ENCODE assay signal across 20 cellular contexts in genomic region chr12:49658276-49658675, GRCh38. TPM values are rescaled to one million over a fixed set of nuclear protein-coding genes. Genes with fewer than 3 reads are reported as not detected.
DNase-seq lines count a peak whose midpoint lies in the region; ATAC-seq, FAIRE-seq and TF ChIP-seq lines count a peak whose summit lies in the region.
"Had no signal": no experiment of that assay in that cellular context is flagged by ENCODE, and none has a peak within 500 bp of the region (broad histone marks: within the 10 kb centered on the region; RNA-seq: fewer than 3 reads in every experiment).

No MANE protein-coding gene starts in this region.

- H3K27ac Mint-ChIP-seq in activated CD4-positive, alpha-beta T cell treated with anti-CD3 and anti-CD28 coated beads for 36 hours, result peak overlapping the region; percentile 16
- peak overlapping the region; percentile 82 for H3K27ac Mint-ChIP-seq in CD4-positive, alpha-beta T cell
- peak overlapping the region; percentile 65 to 84 for H3K27ac Mint-ChIP-seq in effector memory CD8-positive, alpha-beta T cell
- H3K27ac Mint-ChIP-seq in nephron progenitor cell, result peak overlapping the region; percentile 91

- TF ChIP-seq CTCF in CD4-positive, alpha-beta T cell (IDR thresholded peaks at IDR 0.05), result no peak
- TF ChIP-seq CTCF in nephron progenitor cell (IDR thresholded peaks at IDR 0.05), result no peak

- no peak overlapping the region for H3K4me3 Mint-ChIP-seq in activated CD4-positive, alpha-beta T cell treated with anti-CD3 and anti-CD28 coated beads for 36 hours
- no peak overlapping the region for H3K4me3 Mint-ChIP-seq in CD4-positive, alpha-beta T cell
- no peak overlapping the region for H3K4me3 Mint-ChIP-seq in effector memory CD8-positive, alpha-beta T cell
- H3K4me3 Mint-ChIP-seq in nephron progenitor cell, result no peak overlapping the region

- POLR2A ChIA-PET in activated CD4-positive, alpha-beta T cell treated with anti-CD3 and anti-CD28 coated beads for 36 hours (lab: Charles Lee), result no interaction called here
- POLR2A ChIA-PET in CD4-positive, alpha-beta T cell (lab: Charles Lee), result interaction anchor here (1.3 kb wide), 1 partner anchor 45 kb away, joined by 3 read pairs; no protein-coding TSS in a partner anchor

- H3K27me3 ChIP-seq in CD4-positive, alpha-beta T cell (ENCODE audit: control insufficient read depth, insufficient read depth, low read length), result no peaks in the 10 kb centered on the region

- no peak for TF ChIP-seq POLR2A in H54 (IDR thresholded peaks at IDR 0.05; ENCODE audit: low read depth, low read length)

- no peak for DNase-seq in activated CD4-positive, alpha-beta T cell treated with anti-CD3 and anti-CD28 coated beads for 36 hours
- DNase-seq in activated CD4-positive, alpha-beta T cell treated with anti-CD3 and anti-CD28 coated beads for 1 hour, result no peak
- DNase-seq in CD4-positive, alpha-beta T cell, result no peak
- no peak for DNase-seq in effector memory CD8-positive, alpha-beta T cell
- no peak for DNase-seq in nephron progenitor cell
- DNase-seq in H54 (ENCODE audit: insufficient read length, low spot score), result no peak
- no peak for DNase-seq in NCI-H69 (lab: John Stamatoyannopoulos, UW)
- DNase-seq in NCI-H82 treated with DMSO at 0.1 percent for 48 hours (lab: John Stamatoyannopoulos, UW; ENCODE audit: unreplicated experiment), result no peak
- DNase-seq: DMS79, NCI-H1092, NCI-H1694, NCI-H2107, NCI-H345, NCI-H526 treated with DMSO at 0.1 percent for 48 hours had no signal

- H3K4me1 Mint-ChIP-seq in activated CD4-positive, alpha-beta T cell treated with anti-CD3 and anti-CD28 coated beads for 36 hours, result peaks cover 47% of the 10 kb centered on the region
- H3K4me1 Mint-ChIP-seq in CD4-positive, alpha-beta T cell (ENCODE audit: low read depth), result peaks cover 72% of the 10 kb centered on the region
- H3K4me1 Mint-ChIP-seq in effector memory CD8-positive, alpha-beta T cell (ENCODE audit: low read depth in 2 of 2), result peaks cover 31 to 36% of the 10 kb centered on the region in 2 donors
- peaks cover 20% of the 10 kb centered on the region for H3K4me1 Mint-ChIP-seq in nephron progenitor cell

- no peaks in the 10 kb centered on the region for H3K9me3 ChIP-seq in CD4-positive, alpha-beta T cell (ENCODE audit: control insufficient read depth, low read length)
- H3K9me3 ChIP-seq: HAP-1 had no signal

- H3K36me3 Mint-ChIP-seq in activated CD4-positive, alpha-beta T cell treated with anti-CD3 and anti-CD28 coated beads for 36 hours (ENCODE audit: low read depth), result peaks cover 37% of the 10 kb centered on the region
- H3K36me3 Mint-ChIP-seq in CD4-positive, alpha-beta T cell (ENCODE audit: low read depth), result peaks cover 96% of the 10 kb centered on the region
- H3K36me3 Mint-ChIP-seq in effector memory CD8-positive, alpha-beta T cell (ENCODE audit: insufficient read depth), result peaks cover 12% of the 10 kb centered on the region
- peaks cover 49% of the 10 kb centered on the region for H3K36me3 Mint-ChIP-seq in nephron progenitor cell (ENCODE audit: low read depth)

- no peaks in the 10 kb centered on the region for H3K9me3 Mint-ChIP-seq in activated CD4-positive, alpha-beta T cell treated with anti-CD3 and anti-CD28 coated beads for 36 hours (ENCODE audit: low read depth)
- no peaks in the 10 kb centered on the region for H3K9me3 Mint-ChIP-seq in CD4-positive, alpha-beta T cell
- H3K9me3 Mint-ChIP-seq in effector memory CD8-positive, alpha-beta T cell, result no peaks in the 10 kb centered on the region
- H3K9me3 Mint-ChIP-seq in nephron progenitor cell, result no peaks in the 10 kb centered on the region

- no peaks in the 10 kb centered on the region for H3K27me3 Mint-ChIP-seq in activated CD4-positive, alpha-beta T cell treated with anti-CD3 and anti-CD28 coated beads for 36 hours
- no peaks in the 10 kb centered on the region for H3K27me3 Mint-ChIP-seq in CD4-positive, alpha-beta T cell
- H3K27me3 Mint-ChIP-seq in effector memory CD8-positive, alpha-beta T cell, result no peaks in the 10 kb centered on the region
- no peaks in the 10 kb centered on the region for H3K27me3 Mint-ChIP-seq in nephron progenitor cell (ENCODE audit: low read depth, poor library complexity)

- intact Hi-C loops in activated CD4-positive, alpha-beta T cell treated with anti-CD3 and anti-CD28 coated beads for 36 hours (cut with DNase I, micrococcal nuclease), result no loop called here
- intact Hi-C loops in CD4-positive, alpha-beta T cell (cut with DNase I, micrococcal nuclease), result no loop called here

- no peak for ATAC-seq in activated CD4-positive, alpha-beta T cell treated with anti-CD3 and anti-CD28 coated beads for 36 hours
- ATAC-seq in CD4-positive, alpha-beta T cell (ENCODE audit: poor library complexity), result no peak
- no peak for ATAC-seq in effector memory CD8-positive, alpha-beta T cell (replicated peaks)
- ATAC-seq: GM12878 had no signal

- CTCF ChIA-PET in activated CD4-positive, alpha-beta T cell treated with anti-CD3 and anti-CD28 coated beads for 36 hours (lab: Charles Lee), result interaction anchor here (0.8 to 21.5 kb wide), 3 partner anchors 9 to 49 kb away, joined by 3 to 332 read pairs (median 4); partner anchors contain the start of gene FMNL3
- CTCF ChIA-PET in CD4-positive, alpha-beta T cell (lab: Charles Lee), result no interaction called here

- FAIRE-seq in H54 (lab: Jason Lieb, UNC), result no peak
- FAIRE-seq: GM12878, GM18507 had no signal

- no peak overlapping the region for H3K27ac ChIP-seq in CD4-positive, alpha-beta T cell (ENCODE audit: low read depth, low read length)
- H3K27ac ChIP-seq: C4-2B, KMS-11 had no signal

RNA-seq across cellular contexts. Expression of gene PRPF40B, which starts 34.9 kb away (rescaled TPM):
- total RNA-seq in activated CD4-positive, alpha-beta T cell treated with anti-CD3 and anti-CD28 coated beads for 36 hours, result 1 to 10 TPM; 6.9 to 8.1 TPM
- total RNA-seq in CD4-positive, alpha-beta T cell, result 1 to 10 TPM; 4.7 to 6.5 TPM

RNA-seq across cellular contexts. Expression of gene FMNL3, which starts 48.9 kb away (rescaled TPM):
- 10 to 100 TPM; 23.2 to 24.3 TPM for total RNA-seq in activated CD4-positive, alpha-beta T cell treated with anti-CD3 and anti-CD28 coated beads for 36 hours
- total RNA-seq in CD4-positive, alpha-beta T cell, result 10 to 100 TPM; 33.3 to 34.8 TPM

RNA-seq across cellular contexts. Expression of gene FAM186B, which starts 52.8 kb away (rescaled TPM):
- under 1 TPM; 0.05 to 0.07 TPM for total RNA-seq in activated CD4-positive, alpha-beta T cell treated with anti-CD3 and anti-CD28 coated beads for 36 hours
- total RNA-seq in CD4-positive, alpha-beta T cell, result under 1 TPM; 0.64 to 0.74 TPM
- total RNA-seq: G401 had no signal

Comparison
In these comparisons a context has a peak if more than half of its experiments do, and no peak if none do; other contexts are left out.
1. H3K27ac Mint-ChIP-seq: peak in every context shown above with its lines; median percentile 91 in nephron progenitor cell; 82 in CD4-positive, alpha-beta T cell; 74 in effector memory CD8-positive, alpha-beta T cell; 16 in activated CD4-positive, alpha-beta T cell treated with anti-CD3 and anti-CD28 coated beads for 36 hours.